In genomic region chr12:42483534-42483857, GRCh38 we compare ENCODE assay signal across 8 cellular contexts.
DNase-seq lines count a peak whose midpoint lies in the region; ATAC-seq and TF ChIP-seq lines count a peak whose summit lies in the region.

No MANE protein-coding gene starts in this region.

- H3K4me1 ChIP-seq in OCI-LY7 (ENCODE audit: insufficient read depth, low read length, poor library complexity, severe bottlenecking) (peaks cover 19% of the 10 kb centered on the region), mammary epithelial cell (ENCODE audit: insufficient read depth, low read length) (peaks cover 32% of the 10 kb centered on the region)

- H3K4me3 ChIP-seq in OCI-LY7 (ENCODE audit: low read depth, low read length, poor library complexity, severe bottlenecking), result peak overlapping the region; percentile 65
- peak overlapping the region; percentile 65 to 89 (median 88) for H3K4me3 ChIP-seq in mammary epithelial cell (replicated peaks in 1 of 3; ENCODE audit: insufficient read depth in 1 of 3, low read depth in 2 of 3, low read length in 3 of 3)

- H3K27ac Mint-ChIP-seq in stimulated activated naive B cell treated with anti-CD40 and anti-IgM and Interleukin-4, amounts not matched to agents 10 μg/mL and 1 μg/mL and 100 μg/mL, for 72 hours, result peak overlapping the region; percentile 96

- H3K9me3 ChIP-seq in OCI-LY7 (ENCODE audit: low read length), result no peaks in the 10 kb centered on the region
- H3K9me3 ChIP-seq in mammary epithelial cell (replicated peaks; ENCODE audit: insufficient read depth, low read length), result no peaks in the 10 kb centered on the region

- peak overlapping the region; percentile 94 to 99 for H3K4me3 Mint-ChIP-seq in stimulated activated naive B cell treated with anti-CD40 and anti-IgM and Interleukin-4, amounts not matched to agents 10 μg/mL and 1 μg/mL and 100 μg/mL, for 72 hours

- peak; percentile 34 for ATAC-seq in GM18502 (IDR thresholded peaks at IDR 0.05; ENCODE audit: poor library complexity, unreplicated experiment)
- peak; percentile 38 to 45 for ATAC-seq in stimulated activated naive B cell treated with anti-CD40 and anti-IgM and Interleukin-4, amounts not matched to agents 10 μg/mL and 1 μg/mL and 100 μg/mL, for 72 hours (replicated peaks)

- H3K36me3 ChIP-seq in OCI-LY7 (ENCODE audit: insufficient read depth, low read length), result no peaks in the 10 kb centered on the region
- no peaks in the 10 kb centered on the region for H3K36me3 ChIP-seq in mammary epithelial cell (ENCODE audit: insufficient read depth, low read length)

- no peaks in the 10 kb centered on the region for H3K27me3 ChIP-seq in mammary epithelial cell (ENCODE audit: insufficient read depth, low read length)

- H3K9ac ChIP-seq in mammary epithelial cell (ENCODE audit: insufficient read depth, low read length), result peak overlapping the region; percentile 67

- H3K4me1 Mint-ChIP-seq in stimulated activated naive B cell treated with anti-CD40 and anti-IgM and Interleukin-4, amounts not matched to agents 10 μg/mL and 1 μg/mL and 100 μg/mL, for 72 hours, result peaks cover 26 to 49% of the 10 kb centered on the region in 2 donors

- BruUV-seq in OCI-LY7 (replicated peaks; lab: Mats Ljungman, UMichigan), result no TSS peak
- no TSS peak for BruUV-seq in mammary epithelial cell (replicated peaks; lab: Mats Ljungman, UMichigan)

- WGBS in mammary epithelial cell (ENCODE audit: low coverage, missing lambda C conversion rate), result 40% methylated on average over 1 of the region's 36 CpGs

- H3K4me2 ChIP-seq in OCI-LY7 (ENCODE audit: low read length) (peak overlapping the region; percentile 91), mammary epithelial cell (ENCODE audit: insufficient read depth, low read depth, low read length) (peak overlapping the region; percentile 97)

- intact Hi-C loops in OCI-LY7 (cut with micrococcal nuclease; ENCODE audit: unreplicated experiment) (loop anchor here (1.0 kb wide), 1 partner anchor 86 kb away; no protein-coding TSS in a partner anchor), mammary epithelial cell (cut with micrococcal nuclease) (loop anchor here (1.0 to 10.0 kb wide), 5 partner anchors 271 to 854 kb away; partner anchors contain the start of gene GXYLT1)

- POLR2A ChIA-PET in HEK293T (lab: Yijun Ruan, JAX), result interaction anchor here (0.6 kb wide), 1 partner anchor 16 kb away, joined by 3 read pairs; no protein-coding TSS in a partner anchor
- POLR2A ChIA-PET in OCI-LY7 (lab: Charles Lee), result interaction anchor here (0.6 to 1.5 kb wide), 2 partner anchors 15 to 30 kb away, joined by 3 to 5 read pairs; no protein-coding TSS in a partner anchor

- H3K36me3 Mint-ChIP-seq in stimulated activated naive B cell treated with anti-CD40 and anti-IgM and Interleukin-4, amounts not matched to agents 10 μg/mL and 1 μg/mL and 100 μg/mL, for 72 hours, result peaks cover 4 to 5% of the 10 kb centered on the region in 2 donors

- in situ Hi-C loops in mammary epithelial cell (cut with MboI; ENCODE audit: low sequenced_read_pairs in 2 of 2), result loop anchor here (10.0 to 25.0 kb wide), 2 partner anchors 801 to 829 kb away; no protein-coding TSS in a partner anchor

- H3K27ac ChIP-seq in OCI-LY7 (ENCODE audit: low read depth, low read length, poor library complexity, severe bottlenecking) (no peak overlapping the region), mammary epithelial cell (ENCODE audit: insufficient read depth, low read depth, low read length) (peak overlapping the region; percentile 73)

- no peak for TF ChIP-seq CTCF in OCI-LY7 (conservative IDR thresholded peaks at IDR 0.05; ENCODE audit: low read length)
- no peak for TF ChIP-seq CTCF in mammary epithelial cell (conservative IDR thresholded peaks at IDR 0.05 in 1 of 2, IDR thresholded peaks at IDR 0.05 in 1 of 2; ENCODE audit: extremely low read depth in 1 of 2, insufficient read depth in 1 of 2, low read depth in 1 of 2, low read length in 2 of 2)

- H4K20me1 ChIP-seq in OCI-LY7 (ENCODE audit: insufficient read depth, low read length) (no peaks in the 10 kb centered on the region; the same call in 1 of the 2 replicates), mammary epithelial cell (ENCODE audit: insufficient read depth, low read length) (no peaks in the 10 kb centered on the region)

- H3K79me2 ChIP-seq in OCI-LY7 (ENCODE audit: insufficient read depth, low read depth, low read length) (no peaks in the 10 kb centered on the region), mammary epithelial cell (ENCODE audit: insufficient read depth, low read length) (peaks cover 80% of the 10 kb centered on the region)

- CTCF ChIA-PET in HEK293T (lab: Yijun Ruan, JAX), result interaction anchor here (0.8 to 2.1 kb wide), 9 partner anchors 11 to 798 kb away, joined by 3 to 15 read pairs (median 4); no protein-coding TSS in a partner anchor
- CTCF ChIA-PET in OCI-LY7 (lab: Charles Lee; ENCODE audit: unreplicated experiment), result no interaction called here
- CTCF ChIA-PET in mammary epithelial cell (lab: Charles Lee; ENCODE audit: low non-redundant PET), result interaction anchor here (0.6 to 0.7 kb wide), 3 partner anchors 85 to 886 kb away, joined by 3 to 4 read pairs (median 4); no protein-coding TSS in a partner anchor

- peak overlapping the region; percentile 76; the same call in 1 of the 2 replicates for H2AFZ ChIP-seq in OCI-LY7 (ENCODE audit: low read length)
- H2AFZ ChIP-seq in mammary epithelial cell (ENCODE audit: low read depth, low read length), result peak overlapping the region; percentile 87

- DNase-seq in HEK293T (ENCODE audit: extremely low spot score) (peak; percentile 48), OCI-LY7 (ENCODE audit: low spot score) (no peak), mammary epithelial cell (peak; percentile 42), kidney tubule cell (ENCODE audit: low spot score) (peak; percentile 55), SW480 (ENCODE audit: low spot score) (no peak), RKO (ENCODE audit: low spot score) (no peak)
- DNase-seq in stimulated activated naive B cell treated with anti-CD40 and anti-IgM and Interleukin-4, amounts not matched to agents 10 μg/mL and 1 μg/mL and 100 μg/mL, for 72 hours, result peak; percentile 46

- dilution Hi-C loops in mammary epithelial cell (cut with HindIII; ENCODE audit: low sequenced_read_pairs), result loop anchor here (25.0 kb wide), 1 partner anchor 804 kb away; no protein-coding TSS in a partner anchor

- H3K9me2 ChIP-seq in OCI-LY7 (ENCODE audit: insufficient read depth, low read length), result no peaks in the 10 kb centered on the region

- H3K9me3 Mint-ChIP-seq in stimulated activated naive B cell treated with anti-CD40 and anti-IgM and Interleukin-4, amounts not matched to agents 10 μg/mL and 1 μg/mL and 100 μg/mL, for 72 hours, result no peaks in the 10 kb centered on the region

- no peaks in the 10 kb centered on the region for H3K27me3 Mint-ChIP-seq in stimulated activated naive B cell treated with anti-CD40 and anti-IgM and Interleukin-4, amounts not matched to agents 10 μg/mL and 1 μg/mL and 100 μg/mL, for 72 hours

TF ChIP-seq in HEK293T, 16 proteins besides CTCF, POLR2A, EP300 and RAD21:
- TF ChIP-seq PKNOX1 (IDR thresholded peaks at IDR 0.05) (no peak), FOXK2 (IDR thresholded peaks at IDR 0.05) (no peak), HDGF (IDR thresholded peaks at IDR 0.05; ENCODE audit: borderline replicate concordance) (no peak)

Comparison
In these comparisons a context has a peak if more than half of its experiments do, and no peak if none do; other contexts are left out.
1. DNase-seq: peak in HEK293T (single experiment), mammary epithelial cell (single experiment), kidney tubule cell (single experiment) and stimulated activated naive B cell treated with anti-CD40 and anti-IgM and Interleukin-4, amounts not matched to agents 10 μg/mL and 1 μg/mL and 100 μg/mL, for 72 hours (single experiment); none in OCI-LY7 (single experiment), SW480 (single experiment) and RKO (single experiment).